Comparison of ENCODE assay signal across 8 cellular contexts in the genomic region with DNA sequence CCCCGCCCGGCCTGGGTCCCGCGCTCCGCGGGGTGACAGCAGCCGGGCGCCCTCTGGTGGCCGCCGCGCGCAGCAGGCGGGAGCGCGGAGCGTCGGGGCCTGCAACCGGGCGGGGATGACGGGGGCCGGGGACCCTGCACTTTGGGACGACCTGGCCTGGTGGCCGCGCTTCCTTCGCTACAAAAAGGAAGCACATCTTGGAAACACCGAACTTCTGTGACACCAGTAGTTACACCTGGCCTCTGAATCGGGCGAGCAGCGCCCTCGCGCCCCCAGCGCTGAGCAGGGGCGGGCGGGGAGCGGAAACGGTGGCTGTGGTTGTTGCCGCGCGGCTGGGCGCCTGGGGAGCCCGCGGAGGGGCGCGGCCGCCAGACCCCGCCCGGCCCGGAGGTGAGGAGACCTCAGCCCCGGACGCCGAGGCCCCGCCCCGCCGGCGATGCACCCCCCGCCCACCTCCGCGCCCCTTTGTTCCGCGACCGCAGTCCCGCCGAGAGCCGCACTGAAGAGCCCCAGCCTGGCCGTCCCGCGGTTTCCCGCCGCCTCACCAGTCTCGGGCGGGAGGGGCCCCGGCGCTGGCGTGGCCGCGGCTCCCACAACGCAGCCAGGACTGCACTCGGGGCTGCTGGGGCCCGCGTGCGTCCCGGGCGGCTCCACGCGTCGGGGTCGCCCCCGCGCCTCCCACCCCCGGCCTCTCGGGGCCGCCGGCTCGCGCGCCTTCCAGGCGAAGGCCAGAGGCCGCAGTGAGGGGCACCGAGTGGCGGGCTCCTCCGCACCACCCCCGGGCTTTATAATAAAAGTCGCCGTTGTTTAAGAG. TPM values are rescaled to one million over a fixed set of nuclear protein-coding genes. Genes with fewer than 3 reads are reported as not detected.
DNase-seq lines count a peak whose midpoint lies in the region; ATAC-seq and TF ChIP-seq lines count a peak whose summit lies in the region.

No MANE protein-coding gene starts in this region.

- POLR2A ChIA-PET in CD8-positive, alpha-beta memory T cell (lab: Charles Lee) = interaction anchor here (0.7 to 2.0 kb wide), 5 partner anchors 11 to 59 kb away, joined by 3 to 18 read pairs (median 5); a partner anchor contains a TSS

- H3K27me3 ChIP-seq in CD8-positive, alpha-beta memory T cell (ENCODE audit: insufficient read depth, low read length, poor library complexity, severe bottlenecking) = no peaks in the 10 kb centered on the region

- H3K4me1 Mint-ChIP-seq in CD8-positive, alpha-beta memory T cell = peaks cover 18 to 36% (median 26%) of the 10 kb centered on the region in 3 donors
- H3K4me1 Mint-ChIP-seq in natural killer cell = peaks cover 18 to 34% of the 10 kb centered on the region in 2 donors
- peaks cover 40% of the 10 kb centered on the region for H3K4me1 Mint-ChIP-seq in stimulated activated naive CD8-positive, alpha-beta T cell treated with anti-CD3 and anti-CD28 coated beads, Interleukin-15, amount 100 ng/mL, for 72 hours

- H3K4me1 ChIP-seq in CD8-positive, alpha-beta memory T cell (ENCODE audit: insufficient read depth, low read length) = peaks cover 25% of the 10 kb centered on the region

- DNase-seq in CD8-positive, alpha-beta memory T cell = peak; percentile 70 to 85 (median 79)
- peak; percentile 40 to 75 for DNase-seq in NOMO-1 (lab: John Stamatoyannopoulos, UW; ENCODE audit: unreplicated experiment in 2 of 2)
- DNase-seq in activated CD8-positive, alpha-beta memory T cell treated with anti-CD3 and anti-CD28 coated beads, Interleukin-2, amount 50 U/mL, for 48 hours = peak; percentile 92
- peak; percentile 78 for DNase-seq in natural killer cell
- peak; percentile 80 to 82 for DNase-seq in stimulated activated naive CD8-positive, alpha-beta T cell treated with anti-CD3 and anti-CD28 coated beads, Interleukin-15, amount 100 ng/mL, for 72 hours

- peak overlapping the region; percentile 65 to 94 (median 88) for H3K4me3 Mint-ChIP-seq in CD8-positive, alpha-beta memory T cell
- H3K4me3 Mint-ChIP-seq in natural killer cell = peak overlapping the region; percentile 85
- H3K4me3 Mint-ChIP-seq in stimulated activated naive CD8-positive, alpha-beta T cell treated with anti-CD3 and anti-CD28 coated beads, Interleukin-15, amount 100 ng/mL, for 72 hours = peak overlapping the region; percentile 85 to 93

- no peaks in the 10 kb centered on the region for H3K9me3 Mint-ChIP-seq in CD8-positive, alpha-beta memory T cell
- no peaks in the 10 kb centered on the region for H3K9me3 Mint-ChIP-seq in natural killer cell
- no peaks in the 10 kb centered on the region for H3K9me3 Mint-ChIP-seq in stimulated activated naive CD8-positive, alpha-beta T cell treated with anti-CD3 and anti-CD28 coated beads, Interleukin-15, amount 100 ng/mL, for 72 hours

- H3K4me3 ChIP-seq in CD8-positive, alpha-beta memory T cell (ENCODE audit: low read length) = peak overlapping the region; percentile 58

- peak overlapping the region in 5 of 8 donors; percentile 73 to 98 (median 93) for H3K27ac Mint-ChIP-seq in CD8-positive, alpha-beta memory T cell
- H3K27ac Mint-ChIP-seq in natural killer cell = peak overlapping the region; percentile 81 to 84
- peak overlapping the region; percentile 57 to 91 for H3K27ac Mint-ChIP-seq in stimulated activated naive CD8-positive, alpha-beta T cell treated with anti-CD3 and anti-CD28 coated beads, Interleukin-15, amount 100 ng/mL, for 72 hours

- peaks cover 2 to 4% of the 10 kb centered on the region in 2 donors for H3K27me3 Mint-ChIP-seq in CD8-positive, alpha-beta memory T cell
- H3K27me3 Mint-ChIP-seq in natural killer cell (ENCODE audit: low read depth in 2 of 2) = peaks cover 0 to 3% of the 10 kb centered on the region in 2 donors
- peaks cover 21% of the 10 kb centered on the region for H3K27me3 Mint-ChIP-seq in stimulated activated naive CD8-positive, alpha-beta T cell treated with anti-CD3 and anti-CD28 coated beads, Interleukin-15, amount 100 ng/mL, for 72 hours

- no peaks in the 10 kb centered on the region for H3K9me3 ChIP-seq in CD8-positive, alpha-beta memory T cell (ENCODE audit: low read length)

- intact Hi-C loops in natural killer cell (cut with micrococcal nuclease) = loop anchor here (1.0 to 10.0 kb wide), 8 partner anchors 10 to 647 kb away; a partner anchor contains a TSS

- TF ChIP-seq CTCF in natural killer cell (IDR thresholded peaks at IDR 0.05) = peak; percentile 86

- ATAC-seq in GM19372 (IDR thresholded peaks at IDR 0.05; ENCODE audit: low read depth, unreplicated experiment) (peak; percentile 50), HG03469 (IDR thresholded peaks at IDR 0.05; ENCODE audit: unreplicated experiment) (peak; percentile 34), esophagus mucosa (peak; percentile 61), natural killer cell (peak; percentile 72 to 87 (median 75))
- ATAC-seq in stimulated activated naive CD8-positive, alpha-beta T cell treated with anti-CD3 and anti-CD28 coated beads, Interleukin-15, amount 100 ng/mL, for 72 hours = peak; percentile 81

- no peaks in the 10 kb centered on the region for H3K36me3 ChIP-seq in CD8-positive, alpha-beta memory T cell (ENCODE audit: insufficient read depth, low read length)

- H3K36me3 Mint-ChIP-seq in CD8-positive, alpha-beta memory T cell = no peaks in the 10 kb centered on the region
- H3K36me3 Mint-ChIP-seq in natural killer cell = no peaks in the 10 kb centered on the region

- CTCF ChIA-PET in CD8-positive, alpha-beta memory T cell (lab: Charles Lee) = interaction anchor here (0.9 to 5.7 kb wide), 8 partner anchors 11 to 211 kb away, joined by 3 to 149 read pairs (median 9); a partner anchor contains a TSS

- H3K27ac ChIP-seq in CD8-positive, alpha-beta memory T cell (ENCODE audit: low read depth, low read length) = peak overlapping the region; percentile 54

RNA-seq across cellular contexts. Expression of a gene that starts 59.3 kb away (rescaled TPM):
- total RNA-seq in CD8-positive, alpha-beta memory T cell = 100 to 1,000 TPM; 356 to 372 TPM
- polyA plus RNA-seq in CD8-positive, alpha-beta memory T cell = 803 TPM
- total RNA-seq in esophagus mucosa (457 TPM), natural killer cell (100 to 1,000 TPM; 490 to 616 (median 522) TPM)

Comparison
In these comparisons a context has a peak if more than half of its experiments do, and no peak if none do; other contexts are left out.
1. Peak in every context shown above with its lines: DNase-seq, ATAC-seq, H3K4me3 ChIP-seq and H3K27ac ChIP-seq.